Comparison of ENCODE assay signal across 1 cellular context in genomic region chr2:60858897-60859311, GRCh38.
TF ChIP-seq lines count a peak whose summit lies in the region.

No MANE protein-coding gene starts in this region.

TF ChIP-seq in HepG2, 621 proteins besides CTCF, POLR2A, EP300 and RAD21 (continued from another document and continues in another):
- TF ChIP-seq KDM5B (CRISPR knock-in tag; IDR thresholded peaks at IDR 0.05; ENCODE audit: borderline replicate concordance) (no peak), SALL1 (CRISPR knock-in tag; IDR thresholded peaks at IDR 0.05) (peak; percentile 42; the same call in 1 of the 2 replicates), SKIL (CRISPR knock-in tag; IDR thresholded peaks at IDR 0.05; ENCODE audit: borderline replicate concordance) (no peak), ARID3A (IDR thresholded peaks at IDR 0.05; ENCODE audit: low read depth, low read length) (no peak), ATF7 (IDR thresholded peaks at IDR 0.05) (no peak), ATF7 (CRISPR knock-in tag; IDR thresholded peaks at IDR 0.05) (no peak), ARID5B (CRISPR knock-in tag; IDR thresholded peaks at IDR 0.05) (0 out of 2 replicates have a peak, but pooled peaks have one; percentile 41), ZSCAN12 (CRISPR knock-in tag; IDR thresholded peaks at IDR 0.05) (no peak), ZNF33A (CRISPR knock-in tag; IDR thresholded peaks at IDR 0.05; ENCODE audit: borderline replicate concordance) (no peak), ATF1 (CRISPR knock-in tag; IDR thresholded peaks at IDR 0.05) (no peak), PAXIP1 (CRISPR knock-in tag; conservative IDR thresholded peaks at IDR 0.05) (0 out of 2 replicates have a peak, but pooled peaks have one; percentile 35), EHMT2 (IDR thresholded peaks at IDR 0.05; ENCODE audit: borderline replicate concordance, low read depth, low read length) (peak; percentile 81), TBL1XR1 (IDR thresholded peaks at IDR 0.05; ENCODE audit: borderline replicate concordance, low read length, partially characterized antibody) (no peak), MYC (CRISPR knock-in tag; IDR thresholded peaks at IDR 0.05; ENCODE audit: borderline replicate concordance) (no peak; the same call in 1 of the 2 replicates), ZBTB3 (CRISPR knock-in tag; IDR thresholded peaks at IDR 0.05; ENCODE audit: borderline replicate concordance, low read depth) (no peak), ZNF263 (CRISPR knock-in tag; IDR thresholded peaks at IDR 0.05) (no peak), FOXP1 (IDR thresholded peaks at IDR 0.05) (no peak), FOXP1 (CRISPR knock-in tag; IDR thresholded peaks at IDR 0.05) (no peak), BATF2 (CRISPR knock-in tag; IDR thresholded peaks at IDR 0.05) (no peak), TFAP4 (IDR thresholded peaks at IDR 0.05; ENCODE audit: borderline replicate concordance, low read depth) (no peak), ZNF614 (CRISPR knock-in tag; IDR thresholded peaks at IDR 0.05; ENCODE audit: borderline replicate concordance) (no peak), PLRG1 (conservative IDR thresholded peaks at IDR 0.05) (no peak), HES4 (CRISPR knock-in tag; IDR thresholded peaks at IDR 0.05; ENCODE audit: borderline replicate concordance) (no peak), MIER3 (CRISPR knock-in tag; IDR thresholded peaks at IDR 0.05; ENCODE audit: borderline replicate concordance) (no peak), MAF1 (CRISPR knock-in tag; IDR thresholded peaks at IDR 0.05; ENCODE audit: borderline replicate concordance) (no peak), NR2C2 (CRISPR knock-in tag; IDR thresholded peaks at IDR 0.05; ENCODE audit: borderline replicate concordance) (peak; percentile 21; the same call in 1 of the 2 replicates), SMC3 (IDR thresholded peaks at IDR 0.05; ENCODE audit: low read length) (no peak), HNF4G (IDR thresholded peaks at IDR 0.05; ENCODE audit: borderline replicate concordance, low read depth, low read length) (peak; percentile 52; the same call in 1 of the 2 replicates), HNF4G (CRISPR knock-in tag; IDR thresholded peaks at IDR 0.05; ENCODE audit: borderline replicate concordance, low read depth) (no peak), RXRA (CRISPR knock-in tag; IDR thresholded peaks at IDR 0.05) (no peak), HMGA1 (CRISPR knock-in tag; conservative IDR thresholded peaks at IDR 0.05) (no peak), KAT8 (CRISPR knock-in tag; IDR thresholded peaks at IDR 0.05) (no peak), ZNF354B (CRISPR knock-in tag; IDR thresholded peaks at IDR 0.05) (peak; percentile 55; the same call in 1 of the 2 replicates), ISX (CRISPR knock-in tag; conservative IDR thresholded peaks at IDR 0.05) (no peak), ZMAT3 (CRISPR knock-in tag; conservative IDR thresholded peaks at IDR 0.05) (no peak), DMTF1 (CRISPR knock-in tag; IDR thresholded peaks at IDR 0.05) (no peak), ZNF281 (CRISPR knock-in tag; IDR thresholded peaks at IDR 0.05; ENCODE audit: borderline replicate concordance) (no peak), SNAPC2 (CRISPR knock-in tag; IDR thresholded peaks at IDR 0.05) (no peak), TGIF2 (CRISPR knock-in tag; IDR thresholded peaks at IDR 0.05) (no peak), SATB2 (CRISPR knock-in tag; IDR thresholded peaks at IDR 0.05) (no peak), ZNF17 (CRISPR knock-in tag; IDR thresholded peaks at IDR 0.05) (no peak), BRD4 (CRISPR knock-in tag; IDR thresholded peaks at IDR 0.05) (no peak), DRAP1 (CRISPR knock-in tag; IDR thresholded peaks at IDR 0.05) (no peak), ZKSCAN8 (CRISPR knock-in tag; IDR thresholded peaks at IDR 0.05; ENCODE audit: borderline replicate concordance) (no peak), SIN3A (IDR thresholded peaks at IDR 0.05; ENCODE audit: borderline replicate concordance, low read depth, low read length) (no peak), ZNF562 (CRISPR knock-in tag; IDR thresholded peaks at IDR 0.05; ENCODE audit: borderline replicate concordance) (no peak), PREB (CRISPR knock-in tag; IDR thresholded peaks at IDR 0.05) (no peak)
